30 cellular contexts compared by ENCODE assay signal in genomic region chr3:41137686-41138111, GRCh38.
DNase-seq lines count a peak whose midpoint lies in the region; ATAC-seq, FAIRE-seq and TF ChIP-seq lines count a peak whose summit lies in the region.
"Had no signal": no experiment of that assay in that cellular context is flagged by ENCODE, and none has a peak within 500 bp of the region (broad histone marks: within the 10 kb centered on the region; RNA-seq: fewer than 3 reads in every experiment).

No MANE protein-coding gene starts in this region.

- no peaks in the 10 kb centered on the region for H3K36me3 Mint-ChIP-seq in MCF 10A (ENCODE audit: insufficient read depth, unreplicated experiment)
- H3K36me3 Mint-ChIP-seq in astrocyte (ENCODE audit: low read depth, unreplicated experiment): no peaks in the 10 kb centered on the region
- no peaks in the 10 kb centered on the region for H3K36me3 Mint-ChIP-seq in activated CD4-positive, alpha-beta T cell treated with anti-CD3 and anti-CD28 coated beads, Interleukin-2, amount 10 ng/mL, durations not matched to agents 24 days and 14 days (ENCODE audit: low read depth)
- H3K36me3 Mint-ChIP-seq in activated CD4-positive, alpha-beta memory T cell treated with anti-CD3 and anti-CD28 coated beads for 36 hours: no peaks in the 10 kb centered on the region
- H3K36me3 Mint-ChIP-seq: activated naive CD4-positive, alpha-beta T cell treated with anti-CD3 and anti-CD28 coated beads, Interleukin-2, amount 10 ng/mL, durations not matched to agents 7 days and 5 days; mesothelial cell of epicardium had no signal

- CTCF ChIA-PET in MCF 10A (lab: Yijun Ruan, JAX): interaction anchor here (0.5 to 1.0 kb wide), 3 partner anchors 16 to 641 kb away, joined by 3 read pairs; no protein-coding TSS in a partner anchor
- CTCF ChIA-PET in activated CD4-positive, alpha-beta memory T cell treated with anti-CD3 and anti-CD28 coated beads for 36 hours (lab: Charles Lee): no interaction called here

- H3K9me3 ChIP-seq in breast epithelium: no peaks in the 10 kb centered on the region
- H3K9me3 ChIP-seq in astrocyte (ENCODE audit: insufficient read depth, low read depth, low read length): no peaks in the 10 kb centered on the region
- no peaks in the 10 kb centered on the region for H3K9me3 ChIP-seq in left lung
- H3K9me3 ChIP-seq: ascending aorta, upper lobe of left lung had no signal

- H3K79me2 ChIP-seq in astrocyte (ENCODE audit: insufficient read depth, low read length): no peaks in the 10 kb centered on the region

- peak overlapping the region; percentile 49 for H3K27ac Mint-ChIP-seq in MCF 10A (ENCODE audit: low read depth, unreplicated experiment)
- peak overlapping the region; percentile 93 for H3K27ac Mint-ChIP-seq in astrocyte (ENCODE audit: unreplicated experiment)
- no peak overlapping the region for H3K27ac Mint-ChIP-seq in activated CD4-positive, alpha-beta T cell treated with anti-CD3 and anti-CD28 coated beads, Interleukin-2, amount 10 ng/mL, durations not matched to agents 24 days and 14 days
- H3K27ac Mint-ChIP-seq in activated CD4-positive, alpha-beta memory T cell treated with anti-CD3 and anti-CD28 coated beads for 36 hours: no peak overlapping the region
- H3K27ac Mint-ChIP-seq: activated CD8-positive, alpha-beta T cell treated with anti-CD3 and anti-CD28 coated beads for 36 hours; activated naive CD4-positive, alpha-beta T cell treated with anti-CD3 and anti-CD28 coated beads, Interleukin-2, amount 10 ng/mL, durations not matched to agents 7 days and 5 days; activated T-cell treated with anti-CD3 and anti-CD28 coated beads, Interleukin-2, amount 50 U/mL, for 24 hours; B cell; H9; mesothelial cell of epicardium; nephron progenitor cell; stimulated activated naive CD8-positive, alpha-beta T cell treated with anti-CD3 and anti-CD28 coated beads, Interleukin-15, Interleukin-2, amounts not matched to agents 100 ng/mL and 50 ng/mL, for 24 hours had no signal

- H3K9me3 Mint-ChIP-seq in MCF 10A (ENCODE audit: unreplicated experiment): no peaks in the 10 kb centered on the region
- H3K9me3 Mint-ChIP-seq in astrocyte (ENCODE audit: unreplicated experiment): peaks cover 10% of the 10 kb centered on the region
- peaks cover 7% of the 10 kb centered on the region for H3K9me3 Mint-ChIP-seq in activated CD4-positive, alpha-beta T cell treated with anti-CD3 and anti-CD28 coated beads, Interleukin-2, amount 10 ng/mL, durations not matched to agents 24 days and 14 days
- H3K9me3 Mint-ChIP-seq in activated CD4-positive, alpha-beta memory T cell treated with anti-CD3 and anti-CD28 coated beads for 36 hours: peaks cover 5% of the 10 kb centered on the region
- H3K9me3 Mint-ChIP-seq: activated CD8-positive, alpha-beta T cell treated with anti-CD3 and anti-CD28 coated beads for 36 hours; activated naive CD4-positive, alpha-beta T cell treated with anti-CD3 and anti-CD28 coated beads, Interleukin-2, amount 10 ng/mL, durations not matched to agents 7 days and 5 days; activated T-cell treated with anti-CD3 and anti-CD28 coated beads, Interleukin-2, amount 50 U/mL, for 24 hours; stimulated activated naive CD8-positive, alpha-beta T cell treated with anti-CD3 and anti-CD28 coated beads, Interleukin-15, Interleukin-2, amounts not matched to agents 100 ng/mL and 50 ng/mL, for 24 hours had no signal

- H3K4me2 ChIP-seq in astrocyte (ENCODE audit: low read length): no peak overlapping the region

- H3K36me3 ChIP-seq in breast epithelium (no peaks in the 10 kb centered on the region), astrocyte (ENCODE audit: insufficient read depth, low read length) (no peaks in the 10 kb centered on the region), left lung (no peaks in the 10 kb centered on the region)
- H3K36me3 ChIP-seq: ascending aorta, upper lobe of left lung had no signal

- H3K4me1 ChIP-seq in breast epithelium: no peaks in the 10 kb centered on the region
- peaks cover 7% of the 10 kb centered on the region for H3K4me1 ChIP-seq in astrocyte (ENCODE audit: insufficient read depth, low read length)
- peaks cover 0 to 4% of the 10 kb centered on the region in 2 donors for H3K4me1 ChIP-seq in left lung
- H3K4me1 ChIP-seq: ascending aorta, upper lobe of left lung had no signal

- TF ChIP-seq CTCF in MCF 10A (IDR thresholded peaks at IDR 0.05; ENCODE audit: unreplicated experiment) (no peak), breast epithelium (IDR thresholded peaks at IDR 0.05) (no peak), astrocyte (IDR thresholded peaks at IDR 0.05; ENCODE audit: insufficient read depth, low read depth, low read length) (no peak), left lung (IDR thresholded peaks at IDR 0.05) (no peak)

- peaks cover 7% of the 10 kb centered on the region for H3K4me1 Mint-ChIP-seq in MCF 10A (ENCODE audit: insufficient read depth, unreplicated experiment)
- peaks cover 27% of the 10 kb centered on the region for H3K4me1 Mint-ChIP-seq in astrocyte (ENCODE audit: low read depth, unreplicated experiment)
- H3K4me1 Mint-ChIP-seq in activated CD4-positive, alpha-beta T cell treated with anti-CD3 and anti-CD28 coated beads, Interleukin-2, amount 10 ng/mL, durations not matched to agents 24 days and 14 days: no peaks in the 10 kb centered on the region
- peaks cover 11% of the 10 kb centered on the region for H3K4me1 Mint-ChIP-seq in activated CD4-positive, alpha-beta memory T cell treated with anti-CD3 and anti-CD28 coated beads for 36 hours (ENCODE audit: low read depth)
- H3K4me1 Mint-ChIP-seq: activated naive CD4-positive, alpha-beta T cell treated with anti-CD3 and anti-CD28 coated beads, Interleukin-2, amount 10 ng/mL, durations not matched to agents 7 days and 5 days; B cell had no signal

- DNase-seq in MCF 10A (ENCODE audit: unreplicated experiment): peak; percentile 64
- no peak for DNase-seq in breast epithelium (ENCODE audit: low spot score in 2 of 2)
- DNase-seq in astrocyte (ENCODE audit: low read depth): peak; percentile 22
- DNase-seq in left lung: no peak
- no peak for DNase-seq in epidermal melanocyte (ENCODE audit: insufficient read length, low spot score)
- DNase-seq in activated CD4-positive, alpha-beta T cell treated with anti-CD3 and anti-CD28 coated beads, Interleukin-2, amount 10 ng/mL, durations not matched to agents 24 days and 14 days: no peak
- DNase-seq in activated CD4-positive, alpha-beta memory T cell treated with anti-CD3 and anti-CD28 coated beads for 36 hours: no peak
- DNase-seq: activated CD8-positive, alpha-beta T cell treated with anti-CD3 and anti-CD28 coated beads for 36 hours; activated naive CD4-positive, alpha-beta T cell treated with anti-CD3 and anti-CD28 coated beads, Interleukin-2, amount 10 ng/mL, durations not matched to agents 7 days and 5 days; activated T-cell treated with anti-CD3 and anti-CD28 coated beads, Interleukin-2, amount 50 U/mL, for 24 hours; Calu3; foreskin fibroblast; H9; hippocampal formation; IMR-90; kidney; MM.1S; NCI-H1930; NCI-H446 treated with DMSO at 0.1 percent for 48 hours; nephron progenitor cell; Right ventricle myocardium superior; stimulated activated CD4-positive, alpha-beta T cell treated with anti-CD3 and anti-CD28 coated beads, Interleukin-2, amount 100 ng/mL, for 24 hours; T-helper 1 cell had no signal

- POLR2A ChIA-PET in MCF 10A (lab: Yijun Ruan, JAX): interaction anchor here (0.7 kb wide), 1 partner anchor 270 kb away, joined by 4 read pairs; no protein-coding TSS in a partner anchor
- POLR2A ChIA-PET in activated CD4-positive, alpha-beta memory T cell treated with anti-CD3 and anti-CD28 coated beads for 36 hours (lab: Charles Lee): no interaction called here

- H2AFZ ChIP-seq in astrocyte (ENCODE audit: low read depth, low read length): no peak overlapping the region

- H3K4me3 Mint-ChIP-seq in MCF 10A (ENCODE audit: unreplicated experiment) (no peak overlapping the region), astrocyte (ENCODE audit: unreplicated experiment) (no peak overlapping the region)
- H3K4me3 Mint-ChIP-seq in activated CD4-positive, alpha-beta T cell treated with anti-CD3 and anti-CD28 coated beads, Interleukin-2, amount 10 ng/mL, durations not matched to agents 24 days and 14 days: no peak overlapping the region
- no peak overlapping the region for H3K4me3 Mint-ChIP-seq in activated CD4-positive, alpha-beta memory T cell treated with anti-CD3 and anti-CD28 coated beads for 36 hours
- H3K4me3 Mint-ChIP-seq: activated CD8-positive, alpha-beta T cell treated with anti-CD3 and anti-CD28 coated beads for 36 hours; activated naive CD4-positive, alpha-beta T cell treated with anti-CD3 and anti-CD28 coated beads, Interleukin-2, amount 10 ng/mL, durations not matched to agents 7 days and 5 days; activated T-cell treated with anti-CD3 and anti-CD28 coated beads, Interleukin-2, amount 50 U/mL, for 24 hours; B cell; H9; mesothelial cell of epicardium; nephron progenitor cell; stimulated activated naive CD8-positive, alpha-beta T cell treated with anti-CD3 and anti-CD28 coated beads, Interleukin-15, Interleukin-2, amounts not matched to agents 100 ng/mL and 50 ng/mL, for 24 hours had no signal

- no TSS peak for BruUV-seq in MCF 10A (replicated peaks; lab: Mats Ljungman, UMichigan)

- no peaks in the 10 kb centered on the region for H4K20me1 ChIP-seq in astrocyte (ENCODE audit: insufficient read depth, low read length)

- no peak overlapping the region for H3K4me3 ChIP-seq in breast epithelium
- no peak overlapping the region for H3K4me3 ChIP-seq in astrocyte (ENCODE audit: insufficient read depth, low read depth, low read length)
- H3K4me3 ChIP-seq in left lung: no peak overlapping the region
- H3K4me3 ChIP-seq: ascending aorta, upper lobe of left lung had no signal

- intact Hi-C loops in MCF 10A (cut with micrococcal nuclease): no loop called here
- intact Hi-C loops in breast epithelium (cut with DNase I; ENCODE audit: low total_unique reads): no loop called here
- intact Hi-C loops in left lung (cut with DNase I): no loop called here
- intact Hi-C loops in activated CD4-positive, alpha-beta T cell treated with anti-CD3 and anti-CD28 coated beads, Interleukin-2, amount 10 ng/mL, durations not matched to agents 24 days and 14 days (cut with micrococcal nuclease): no loop called here
- intact Hi-C loops in activated CD4-positive, alpha-beta memory T cell treated with anti-CD3 and anti-CD28 coated beads for 36 hours (cut with micrococcal nuclease): no loop called here

- ATAC-seq in left lung: peak; percentile 70
- no peak for ATAC-seq in GM21367 (IDR thresholded peaks at IDR 0.05; ENCODE audit: unreplicated experiment)
- ATAC-seq: activated CD8-positive, alpha-beta T cell treated with anti-CD3 and anti-CD28 coated beads for 36 hours had no signal

- no peak for FAIRE-seq in astrocyte (lab: Jason Lieb, UNC)
- FAIRE-seq: G401.6, kidney had no signal

- H3K27me3 Mint-ChIP-seq in MCF 10A (ENCODE audit: insufficient read depth, unreplicated experiment) (no peaks in the 10 kb centered on the region), astrocyte (ENCODE audit: low read depth, unreplicated experiment) (peaks cover 7% of the 10 kb centered on the region)
- H3K27me3 Mint-ChIP-seq in activated CD4-positive, alpha-beta T cell treated with anti-CD3 and anti-CD28 coated beads, Interleukin-2, amount 10 ng/mL, durations not matched to agents 24 days and 14 days: no peaks in the 10 kb centered on the region
- H3K27me3 Mint-ChIP-seq in activated CD4-positive, alpha-beta memory T cell treated with anti-CD3 and anti-CD28 coated beads for 36 hours: peaks cover 3% of the 10 kb centered on the region
- H3K27me3 Mint-ChIP-seq: activated CD8-positive, alpha-beta T cell treated with anti-CD3 and anti-CD28 coated beads for 36 hours; activated naive CD4-positive, alpha-beta T cell treated with anti-CD3 and anti-CD28 coated beads, Interleukin-2, amount 10 ng/mL, durations not matched to agents 7 days and 5 days; activated T-cell treated with anti-CD3 and anti-CD28 coated beads, Interleukin-2, amount 50 U/mL, for 24 hours had no signal

- TF ChIP-seq POLR2A in breast epithelium (IDR thresholded peaks at IDR 0.05): no peak

- H3K9ac ChIP-seq in astrocyte (ENCODE audit: low read length): no peak overlapping the region

- no peak overlapping the region for H3K27ac ChIP-seq in breast epithelium
- no peak overlapping the region for H3K27ac ChIP-seq in astrocyte (ENCODE audit: low read depth, low read length)
- H3K27ac ChIP-seq in left lung: no peak overlapping the region
- H3K27ac ChIP-seq: ascending aorta had no signal

- no peaks in the 10 kb centered on the region for H3K27me3 ChIP-seq in breast epithelium
- peaks cover 6% of the 10 kb centered on the region for H3K27me3 ChIP-seq in astrocyte (ENCODE audit: insufficient read depth, low read length)
- H3K27me3 ChIP-seq in left lung: no peaks in the 10 kb centered on the region
- H3K27me3 ChIP-seq: ascending aorta, upper lobe of left lung had no signal

Comparison
In these comparisons a context has a peak if more than half of its experiments do, and no peak if none do; other contexts are left out.
1. DNase-seq: peak in MCF 10A (single experiment) and astrocyte (single experiment); none in breast epithelium (0 of 2), left lung (0 of 2), epidermal melanocyte (single experiment), activated CD4-positive, alpha-beta T cell treated with anti-CD3 and anti-CD28 coated beads, Interleukin-2, amount 10 ng/mL, durations not matched to agents 24 days and 14 days (single experiment) and activated CD4-positive, alpha-beta memory T cell treated with anti-CD3 and anti-CD28 coated beads for 36 hours (single experiment).
2. H3K27ac Mint-ChIP-seq: peak in MCF 10A (single experiment) and astrocyte (single experiment); none in activated CD4-positive, alpha-beta T cell treated with anti-CD3 and anti-CD28 coated beads, Interleukin-2, amount 10 ng/mL, durations not matched to agents 24 days and 14 days (single experiment) and activated CD4-positive, alpha-beta memory T cell treated with anti-CD3 and anti-CD28 coated beads for 36 hours (single experiment).